8 cellular contexts compared by ENCODE assay signal in genomic region chr17:35245196-35245486, GRCh38. TPM values are rescaled to one million over a fixed set of nuclear protein-coding genes. Genes with fewer than 3 reads are reported as not detected.
DNase-seq lines count a peak whose midpoint lies in the region; ATAC-seq and TF ChIP-seq lines count a peak whose summit lies in the region.

No MANE protein-coding gene starts in this region.

- peaks cover 46% of the 10 kb centered on the region for H3K4me1 Mint-ChIP-seq in osteocyte (ENCODE audit: unreplicated experiment)

- no peak for TF ChIP-seq CTCF in osteocyte (IDR thresholded peaks at IDR 0.05)

- peaks cover 23% of the 10 kb centered on the region for H3K36me3 Mint-ChIP-seq in osteocyte (ENCODE audit: unreplicated experiment)

- H3K4me3 Mint-ChIP-seq in osteocyte (ENCODE audit: unreplicated experiment) = peak overlapping the region; percentile 96

- DNase-seq in Daoy (ENCODE audit: low read depth) (peak; percentile 86), OCI-M1 (lab: John Stamatoyannopoulos, UW) (peak; percentile 50), dedifferentiated amniotic fluid mesenchymal stem cell (ENCODE audit: extremely low spot score) (peak; percentile 97), osteocyte (ENCODE audit: extremely low spot score, unreplicated experiment) (no peak), NCI-H2029 (lab: John Stamatoyannopoulos, UW) (no peak), NCI-H1436 treated with DMSO at 0.1 percent for 48 hours (lab: John Stamatoyannopoulos, UW) (no peak)

- H3K27me3 Mint-ChIP-seq in osteocyte (ENCODE audit: unreplicated experiment) = no peaks in the 10 kb centered on the region

- H3K9me3 Mint-ChIP-seq in osteocyte (ENCODE audit: unreplicated experiment) = no peaks in the 10 kb centered on the region

- ATAC-seq in HG03175 (IDR thresholded peaks at IDR 0.05; ENCODE audit: unreplicated experiment) = no peak
- no peak for ATAC-seq in GM21529 (IDR thresholded peaks at IDR 0.05; ENCODE audit: unreplicated experiment)

- peak overlapping the region; percentile 100 for H3K27ac Mint-ChIP-seq in osteocyte (ENCODE audit: unreplicated experiment)

RNA-seq across cellular contexts. Expression of gene SLFN5, which starts 2.3 kb away (rescaled TPM):
- total RNA-seq in Daoy (2014; rRNA removed; shearing (Covaris generic)) = 18.2 and 24.5 TPM in 2 replicates
- total RNA-seq in osteocyte = 79.0 and 82.4 TPM in 2 replicates

RNA-seq across cellular contexts. Expression of gene SLC35G3, which starts 50.9 kb away (rescaled TPM):
- total RNA-seq in Daoy (2014; rRNA removed; shearing (Covaris generic)) = not detected in 2 replicates
- total RNA-seq in osteocyte = not detected in 2 replicates

Comparison
In these comparisons a context has a peak if more than half of its experiments do, and no peak if none do; other contexts are left out.
1. DNase-seq: peak in Daoy (single experiment), OCI-M1 (single experiment) and dedifferentiated amniotic fluid mesenchymal stem cell (single experiment); none in osteocyte (single experiment), NCI-H2029 (single experiment) and NCI-H1436 treated with DMSO at 0.1 percent for 48 hours (single experiment).